Comparison of ENCODE assay signal across 8 cellular contexts in the genomic region with DNA sequence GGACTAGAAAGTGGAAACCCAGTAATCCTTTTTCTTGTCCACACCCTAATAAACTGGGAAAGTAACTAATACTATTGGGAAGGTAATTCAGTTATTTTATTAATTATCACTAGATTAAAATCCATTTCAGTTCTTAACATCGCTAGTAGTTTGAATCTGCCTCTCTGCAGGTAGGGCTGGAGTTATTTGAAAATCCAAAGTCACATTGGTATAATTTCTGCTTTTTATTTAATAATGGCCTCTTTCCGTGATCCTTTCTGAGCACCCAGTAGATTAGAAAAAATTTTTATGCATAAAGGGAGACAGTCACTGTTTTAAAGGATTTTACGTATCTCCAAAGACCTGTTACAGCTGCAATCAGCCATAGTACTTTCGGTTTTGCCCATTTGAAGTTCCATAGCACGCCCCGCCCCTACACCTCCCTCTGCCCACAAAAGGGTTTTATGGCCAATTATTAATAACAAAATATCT. TPM values are rescaled to one million over a fixed set of nuclear protein-coding genes. Genes with fewer than 3 reads are reported as not detected.
DNase-seq lines count a peak whose midpoint lies in the region; ATAC-seq and TF ChIP-seq lines count a peak whose summit lies in the region.

No MANE protein-coding gene starts in this region.

- 2 to 4% methylated on average over 6 of the region's 6 CpGs for WGBS in lung, 2 donors

- H3K9me3 ChIP-seq in duodenal mucosa (ENCODE audit: control insufficient read depth in 1 of 2, low read length in 2 of 2) (no peaks in the 10 kb centered on the region), lung (ENCODE audit: control insufficient read depth in 2 of 2, insufficient read depth in 1 of 2, low read length in 1 of 2) (no peaks in the 10 kb centered on the region)

- H3K9ac ChIP-seq in duodenal mucosa (ENCODE audit: low read depth in 1 of 2, low read length in 2 of 2), result peak overlapping the region; percentile 55 to 95

- H3K4me3 ChIP-seq in duodenal mucosa (ENCODE audit: low read depth in 1 of 2, low read length in 2 of 2), result peak overlapping the region; percentile 79 to 99
- H3K4me3 ChIP-seq in lung, result no peak overlapping the region

- H3K4me1 ChIP-seq in duodenal mucosa (ENCODE audit: control insufficient read depth in 1 of 2, insufficient read depth in 2 of 2, low read length in 2 of 2), result peaks cover 9 to 11% of the 10 kb centered on the region in 2 donors
- H3K4me1 ChIP-seq in lung (ENCODE audit: control insufficient read depth in 2 of 2, insufficient read depth in 2 of 2, low read length in 2 of 2), result peaks cover 0 to 8% of the 10 kb centered on the region in 2 donors

- H3K27ac Mint-ChIP-seq in stimulated activated effector memory CD8-positive, alpha-beta T cell treated with anti-CD3 and anti-CD28 coated beads, Interleukin-12 subunit alpha, Interleukin-12 subunit beta, amount 100 ng/mL, for 72 hours, result peak overlapping the region; percentile 98

- ATAC-seq in HG02840 (IDR thresholded peaks at IDR 0.05; ENCODE audit: low FRiP score, unreplicated experiment) (peak; percentile 49), lung (ENCODE audit: insufficient read depth, low FRiP score) (peak; percentile 73)
- ATAC-seq in activated CD4-positive, CD25-positive, alpha-beta regulatory T cell treated with anti-CD3 and anti-CD28 coated beads, Interleukin-2, amount 50 U/mL, for 24 hours, result peak; percentile 37 to 44
- no peak for ATAC-seq in stimulated activated effector memory CD8-positive, alpha-beta T cell treated with anti-CD3 and anti-CD28 coated beads, Interleukin-12 subunit alpha, Interleukin-12 subunit beta, amount 100 ng/mL, for 72 hours

- peak overlapping the region; percentile 94 for H3K4me3 Mint-ChIP-seq in stimulated activated effector memory CD8-positive, alpha-beta T cell treated with anti-CD3 and anti-CD28 coated beads, Interleukin-12 subunit alpha, Interleukin-12 subunit beta, amount 100 ng/mL, for 72 hours

- H3K27me3 ChIP-seq in duodenal mucosa (ENCODE audit: control insufficient read depth in 1 of 2, insufficient read depth in 2 of 2, low read length in 2 of 2) (no peaks in the 10 kb centered on the region), lung (ENCODE audit: control insufficient read depth, insufficient read depth) (no peaks in the 10 kb centered on the region)

- peaks cover 33% of the 10 kb centered on the region for H3K36me3 Mint-ChIP-seq in stimulated activated effector memory CD8-positive, alpha-beta T cell treated with anti-CD3 and anti-CD28 coated beads, Interleukin-12 subunit alpha, Interleukin-12 subunit beta, amount 100 ng/mL, for 72 hours

- H3K4me1 Mint-ChIP-seq in stimulated activated effector memory CD8-positive, alpha-beta T cell treated with anti-CD3 and anti-CD28 coated beads, Interleukin-12 subunit alpha, Interleukin-12 subunit beta, amount 100 ng/mL, for 72 hours, result peaks cover 25% of the 10 kb centered on the region

- TF ChIP-seq CTCF in 22Rv1 (IDR thresholded peaks at IDR 0.05), result no peak
- TF ChIP-seq CTCF in GM13977 (IDR thresholded peaks at IDR 0.05; ENCODE audit: extremely low read depth, insufficient read depth, missing control alignments), result no peak
- TF ChIP-seq CTCF in lung (IDR thresholded peaks at IDR 0.05; ENCODE audit: control extremely low read depth, extremely low read depth), result no peak

- DNase-seq in GM13977 (ENCODE audit: low spot score) (peak; percentile 60), NCI-H146 treated with DMSO at 0.1 percent for 48 hours (lab: John Stamatoyannopoulos, UW; ENCODE audit: unreplicated experiment) (peak; percentile 35), lung (ENCODE audit: low spot score) (peak; percentile 42)
- peak in 1 of 2 donors; percentile 64 for DNase-seq in stimulated activated effector memory CD8-positive, alpha-beta T cell treated with anti-CD3 and anti-CD28 coated beads, Interleukin-12 subunit alpha, Interleukin-12 subunit beta, amount 100 ng/mL, for 72 hours (ENCODE audit: low spot score in 2 of 2)

- H3K36me3 ChIP-seq in duodenal mucosa (ENCODE audit: control insufficient read depth in 1 of 2, insufficient read depth in 2 of 2, low read length in 2 of 2), result peaks cover 20 to 25% of the 10 kb centered on the region in 2 donors
- H3K36me3 ChIP-seq in lung (ENCODE audit: control insufficient read depth in 2 of 2, insufficient read depth in 2 of 2, low read length in 2 of 2), result peaks cover 3 to 10% of the 10 kb centered on the region in 2 donors

- peak overlapping the region; percentile 83 for H3K27ac ChIP-seq in 22Rv1
- H3K27ac ChIP-seq in duodenal mucosa (ENCODE audit: low read depth, low read length), result peak overlapping the region; percentile 71
- H3K27ac ChIP-seq in lung (ENCODE audit: low read depth in 1 of 2, low read length in 1 of 2), result peak overlapping the region in 1 of 2 donors; percentile 89

- no peaks in the 10 kb centered on the region for H3K9me3 Mint-ChIP-seq in stimulated activated effector memory CD8-positive, alpha-beta T cell treated with anti-CD3 and anti-CD28 coated beads, Interleukin-12 subunit alpha, Interleukin-12 subunit beta, amount 100 ng/mL, for 72 hours

- in situ Hi-C loops in GM13977 (cut with MboI; ENCODE audit: low pct_unique_long_range_greater_than_20kb, low sequenced_read_pairs, unreplicated experiment), result no loop called here

RNA-seq across cellular contexts. Expression of a gene that starts 0.6 kb away (rescaled TPM):
- total RNA-seq in lung, result 100 to 1,000 TPM in 1 of 2 donors, 10 to 100 TPM in 1; 99.1 to 156 TPM
- polyA plus RNA-seq in lung, result 10 to 100 TPM; 47.6 to 77.4 TPM

RNA-seq across cellular contexts. Expression of a gene that starts 20.0 kb away (rescaled TPM):
- 100 to 1,000 TPM; 129 to 146 TPM for total RNA-seq in lung
- polyA plus RNA-seq in lung, result 100 to 1,000 TPM; 153 to 250 TPM
